In the genomic region with DNA sequence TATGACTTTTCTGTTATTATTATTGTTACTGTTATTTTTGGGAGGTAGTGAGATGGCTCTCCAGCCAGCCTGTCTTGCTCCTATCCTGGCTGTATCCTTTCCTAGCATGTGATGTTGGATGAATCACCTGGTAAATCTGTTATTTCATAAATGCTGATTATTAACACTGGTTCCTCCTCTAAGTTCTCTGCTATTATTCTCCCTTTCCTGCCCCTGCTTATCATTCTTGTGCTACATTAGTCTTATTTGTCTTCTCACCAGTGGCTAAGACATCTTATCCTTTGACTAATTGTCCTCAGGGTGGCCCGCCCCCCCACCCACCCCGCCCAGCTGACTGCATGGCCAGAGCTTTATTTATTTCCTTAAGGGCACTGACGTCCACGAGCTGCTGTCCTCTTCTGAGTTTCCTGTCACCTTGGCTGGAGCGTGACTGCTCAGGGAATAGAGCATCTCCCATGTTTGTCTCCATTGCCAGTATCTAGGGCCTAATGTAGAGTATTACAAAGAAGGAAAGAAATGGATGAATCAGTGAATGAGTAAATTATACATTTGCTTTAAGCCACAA, we compare ENCODE assay signal across 16 cellular contexts.
DNase-seq lines count a peak whose midpoint lies in the region; ATAC-seq and TF ChIP-seq lines count a peak whose summit lies in the region.
"Had no signal": no experiment of that assay in that cellular context is flagged by ENCODE, and none has a peak within 500 bp of the region (broad histone marks: within the 10 kb centered on the region; RNA-seq: fewer than 3 reads in every experiment).

No MANE protein-coding gene starts in this region.

- H3K36me3 ChIP-seq in CD8-positive, alpha-beta memory T cell (ENCODE audit: insufficient read depth, low read length), result no peaks in the 10 kb centered on the region

- no peaks in the 10 kb centered on the region for H3K9me3 Mint-ChIP-seq in CD8-positive, alpha-beta memory T cell
- H3K9me3 Mint-ChIP-seq: naive thymus-derived CD8-positive, alpha-beta T cell had no signal

- no peaks in the 10 kb centered on the region for H3K36me3 Mint-ChIP-seq in CD8-positive, alpha-beta memory T cell
- H3K36me3 Mint-ChIP-seq: activated naive CD8-positive, alpha-beta T cell; naive thymus-derived CD8-positive, alpha-beta T cell had no signal

- DNase-seq in CD8-positive, alpha-beta memory T cell, result no peak
- peak; percentile 22 for DNase-seq in HK-2 (ENCODE audit: unreplicated experiment)
- peak; percentile 52 to 89 for DNase-seq in cardiac fibroblast (ENCODE audit: low read depth in 2 of 2)
- DNase-seq in lung microvascular endothelial cell (ENCODE audit: low read depth in 2 of 2), result peak; percentile 72 to 90
- no peak for DNase-seq in retina
- DNase-seq in stimulated activated CD8-positive, alpha-beta memory T cell treated with anti-CD3 and anti-CD28 coated beads, Interleukin-4, amount 100 ng/mL, for 48 hours, result no peak
- DNase-seq: activated CD4-positive, alpha-beta T cell treated with anti-CD3 and anti-CD28 coated beads for 1 hour; effector CD4-positive, alpha-beta T cell; naive thymus-derived CD8-positive, alpha-beta T cell; NCI-H1048; NCI-H69; stimulated activated CD4-positive, alpha-beta T cell treated with anti-CD3 and anti-CD28 coated beads, Interleukin-12 subunit alpha, Interleukin-12 subunit beta, amount 100 ng/mL, for 4 hours had no signal

- no peak for TF ChIP-seq CTCF in cardiac fibroblast (IDR thresholded peaks at IDR 0.05; ENCODE audit: low read depth, low read length)

- no peaks in the 10 kb centered on the region for H3K27me3 ChIP-seq in CD8-positive, alpha-beta memory T cell (ENCODE audit: insufficient read depth, low read length, poor library complexity, severe bottlenecking)

- H3K9me3 ChIP-seq in CD8-positive, alpha-beta memory T cell (ENCODE audit: low read length), result no peaks in the 10 kb centered on the region

- H3K4me1 Mint-ChIP-seq in CD8-positive, alpha-beta memory T cell, result peaks cover 38 to 62% (median 55%) of the 10 kb centered on the region in 3 donors

- no peak overlapping the region for H3K4me3 ChIP-seq in CD8-positive, alpha-beta memory T cell (ENCODE audit: low read length)
- no peak overlapping the region for H3K4me3 ChIP-seq in cardiac fibroblast (replicated peaks in 1 of 2; ENCODE audit: low read depth in 2 of 2, low read length in 2 of 2)
- H3K4me3 ChIP-seq: SK-N-MC had no signal

- CTCF ChIA-PET in CD8-positive, alpha-beta memory T cell (lab: Charles Lee), result interaction anchor here (1.2 kb wide), 1 partner anchor 83 kb away, joined by 3 read pairs; no protein-coding TSS in a partner anchor

- H3K4me1 ChIP-seq in CD8-positive, alpha-beta memory T cell (ENCODE audit: insufficient read depth, low read length), result peaks cover 37% of the 10 kb centered on the region

- H3K27ac Mint-ChIP-seq in CD8-positive, alpha-beta memory T cell, result peak overlapping the region in 7 of 8 donors; percentile 68 to 98 (median 87)
- H3K27ac Mint-ChIP-seq: activated naive CD8-positive, alpha-beta T cell had no signal

- peak overlapping the region in 1 of 7 donors; percentile 29 for H3K4me3 Mint-ChIP-seq in CD8-positive, alpha-beta memory T cell
- H3K4me3 Mint-ChIP-seq: activated naive CD8-positive, alpha-beta T cell had no signal

- H3K27me3 Mint-ChIP-seq in CD8-positive, alpha-beta memory T cell, result no peaks in the 10 kb centered on the region
- H3K27me3 Mint-ChIP-seq: activated naive CD8-positive, alpha-beta T cell; naive thymus-derived CD8-positive, alpha-beta T cell had no signal

- ATAC-seq in GM18867 (IDR thresholded peaks at IDR 0.05; ENCODE audit: unreplicated experiment), result no peak
- no peak for ATAC-seq in HG03565 (IDR thresholded peaks at IDR 0.05; ENCODE audit: unreplicated experiment)
- ATAC-seq: naive thymus-derived CD8-positive, alpha-beta T cell had no signal

- H3K27ac ChIP-seq in CD8-positive, alpha-beta memory T cell (ENCODE audit: low read depth, low read length), result no peak overlapping the region
- H3K27ac ChIP-seq: SK-N-MC had no signal

- POLR2A ChIA-PET in CD8-positive, alpha-beta memory T cell (lab: Charles Lee), result interaction anchor here (0.5 to 4.7 kb wide), 3 partner anchors 20 to 111 kb away, joined by 3 to 44 read pairs (median 4); a partner anchor contains a TSS

Comparison
In these comparisons a context has a peak if more than half of its experiments do, and no peak if none do; other contexts are left out.
1. DNase-seq: peak in HK-2 (single experiment), cardiac fibroblast (2 of 2) and lung microvascular endothelial cell (2 of 2); none in CD8-positive, alpha-beta memory T cell (0 of 5), retina (single experiment) and stimulated activated CD8-positive, alpha-beta memory T cell treated with anti-CD3 and anti-CD28 coated beads, Interleukin-4, amount 100 ng/mL, for 48 hours (single experiment).